ENCODE assay signal across 6 cellular contexts in the genomic region with DNA sequence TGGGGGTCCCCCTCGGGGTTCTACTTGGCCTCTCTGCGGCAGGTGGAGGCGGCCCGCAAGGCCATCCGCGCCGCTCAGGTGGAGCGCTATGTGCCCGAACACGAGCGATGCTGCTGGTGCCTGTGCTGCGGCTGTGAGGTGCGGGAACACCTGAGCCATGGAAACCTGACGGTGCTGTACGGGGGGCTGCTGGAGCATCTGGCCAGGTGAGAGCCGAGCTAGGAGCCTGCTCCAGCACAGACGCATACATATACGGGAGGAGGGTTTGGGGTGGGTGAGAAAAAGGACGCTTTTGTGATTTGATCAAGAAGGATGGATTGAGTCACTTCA. TPM values are rescaled to one million over a fixed set of nuclear protein-coding genes. Genes with fewer than 3 reads are reported as not detected.
DNase-seq lines count a peak whose midpoint lies in the region; ATAC-seq and TF ChIP-seq lines count a peak whose summit lies in the region.

No MANE protein-coding gene starts in this region.

- H3K4me3 ChIP-seq in astrocyte of the cerebellum (ENCODE audit: low read depth, low read length), result peak overlapping the region; percentile 66

- CTCF ChIA-PET in activated CD4-positive, alpha-beta T cell treated with anti-CD3 and anti-CD28 coated beads, Interleukin-2, amount 10 ng/mL, durations not matched to agents 7 days and 5 days (lab: Charles Lee), result interaction anchor here (0.6 to 1.2 kb wide), 2 partner anchors 29 to 116 kb away, joined by 3 to 4 read pairs; no protein-coding TSS in a partner anchor

- peak overlapping the region; percentile 95 for H3K27ac Mint-ChIP-seq in activated CD4-positive, alpha-beta T cell treated with anti-CD3 and anti-CD28 coated beads, Interleukin-2, amount 10 ng/mL, durations not matched to agents 7 days and 5 days
- peak overlapping the region; percentile 89 to 99 (median 97) for H3K27ac Mint-ChIP-seq in naive thymus-derived CD8-positive, alpha-beta T cell

- ATAC-seq in naive thymus-derived CD8-positive, alpha-beta T cell, result peak in 1 of 2 donors; percentile 39

- H3K27me3 Mint-ChIP-seq in activated CD4-positive, alpha-beta T cell treated with anti-CD3 and anti-CD28 coated beads, Interleukin-2, amount 10 ng/mL, durations not matched to agents 7 days and 5 days, result no peaks in the 10 kb centered on the region
- no peaks in the 10 kb centered on the region for H3K27me3 Mint-ChIP-seq in naive thymus-derived CD8-positive, alpha-beta T cell

- in situ Hi-C loops in astrocyte of the cerebellum (cut with HindIII; ENCODE audit: low sequenced_read_pairs), result no loop called here

- H3K4me3 Mint-ChIP-seq in activated CD4-positive, alpha-beta T cell treated with anti-CD3 and anti-CD28 coated beads, Interleukin-2, amount 10 ng/mL, durations not matched to agents 7 days and 5 days, result peak overlapping the region; percentile 87
- H3K4me3 Mint-ChIP-seq in naive thymus-derived CD8-positive, alpha-beta T cell, result peak overlapping the region; percentile 88 to 99 (median 98)

- no peak for DNase-seq in activated CD4-positive, alpha-beta T cell treated with anti-CD3 and anti-CD28 coated beads, Interleukin-2, amount 10 ng/mL, durations not matched to agents 7 days and 5 days
- no peak for DNase-seq in activated CD4-positive, alpha-beta T cell treated with anti-CD3 and anti-CD28 coated beads for 1 hour
- DNase-seq in astrocyte of the cerebellum (ENCODE audit: low read depth), result no peak
- DNase-seq in naive thymus-derived CD8-positive, alpha-beta T cell, result no peak
- DNase-seq in NCI-H1417 treated with DMSO at 0.1 percent for 48 hours (lab: John Stamatoyannopoulos, UW), result no peak
- DNase-seq in NCI-H524 treated with DMSO at 0.1 percent for 48 hours (lab: John Stamatoyannopoulos, UW), result no peak

- H3K36me3 Mint-ChIP-seq in activated CD4-positive, alpha-beta T cell treated with anti-CD3 and anti-CD28 coated beads, Interleukin-2, amount 10 ng/mL, durations not matched to agents 7 days and 5 days (ENCODE audit: low read depth), result peaks cover 45% of the 10 kb centered on the region
- peaks cover 0 to 41% (median 8%) of the 10 kb centered on the region in 3 donors for H3K36me3 Mint-ChIP-seq in naive thymus-derived CD8-positive, alpha-beta T cell

- TF ChIP-seq CTCF in astrocyte of the cerebellum (IDR thresholded peaks at IDR 0.05; ENCODE audit: low read depth, low read length, missing control alignments), result no peak

- peaks cover 38% of the 10 kb centered on the region for H3K4me1 Mint-ChIP-seq in activated CD4-positive, alpha-beta T cell treated with anti-CD3 and anti-CD28 coated beads, Interleukin-2, amount 10 ng/mL, durations not matched to agents 7 days and 5 days
- H3K4me1 Mint-ChIP-seq in naive thymus-derived CD8-positive, alpha-beta T cell, result peaks cover 13 to 48% (median 45%) of the 10 kb centered on the region in 4 donors

- H3K9me3 Mint-ChIP-seq in activated CD4-positive, alpha-beta T cell treated with anti-CD3 and anti-CD28 coated beads, Interleukin-2, amount 10 ng/mL, durations not matched to agents 7 days and 5 days, result no peaks in the 10 kb centered on the region
- H3K9me3 Mint-ChIP-seq in naive thymus-derived CD8-positive, alpha-beta T cell, result no peaks in the 10 kb centered on the region

- POLR2A ChIA-PET in activated CD4-positive, alpha-beta T cell treated with anti-CD3 and anti-CD28 coated beads, Interleukin-2, amount 10 ng/mL, durations not matched to agents 7 days and 5 days (lab: Charles Lee), result interaction anchor here (0.7 kb wide), 1 partner anchor 50 kb away, joined by 3 read pairs; no protein-coding TSS in a partner anchor
- POLR2A ChIA-PET in naive thymus-derived CD8-positive, alpha-beta T cell (lab: Charles Lee), result interaction anchor here (0.6 to 3.0 kb wide), 18 partner anchors 17 to 228 kb away, joined by 3 to 59 read pairs (median 5); a partner anchor contains a TSS

RNA-seq across cellular contexts. Expression of a gene that starts 0.4 kb away (rescaled TPM):
- 10 to 100 TPM; 40.4 to 47.2 TPM for total RNA-seq in activated CD4-positive, alpha-beta T cell treated with anti-CD3 and anti-CD28 coated beads, Interleukin-2, amount 10 ng/mL, durations not matched to agents 7 days and 5 days
- total RNA-seq in naive thymus-derived CD8-positive, alpha-beta T cell, result 100 to 1,000 TPM; 141 to 144 TPM
- 1 to 10 TPM; 6.1 to 9.1 (median 8.7) TPM for polyA plus RNA-seq in naive thymus-derived CD8-positive, alpha-beta T cell

RNA-seq across cellular contexts. Expression of a gene that starts 19.8 kb away (rescaled TPM):
- total RNA-seq in activated CD4-positive, alpha-beta T cell treated with anti-CD3 and anti-CD28 coated beads, Interleukin-2, amount 10 ng/mL, durations not matched to agents 7 days and 5 days, result 1,000 to 10,000 TPM; 1,054 to 1,196 TPM
- 1,000 to 10,000 TPM; 2,469 to 2,482 TPM for total RNA-seq in naive thymus-derived CD8-positive, alpha-beta T cell
- 1,000 to 10,000 TPM; 5,252 to 6,742 (median 6,279) TPM for polyA plus RNA-seq in naive thymus-derived CD8-positive, alpha-beta T cell

RNA-seq across cellular contexts. Expression of a gene that starts 20.2 kb away (rescaled TPM):
- total RNA-seq in activated CD4-positive, alpha-beta T cell treated with anti-CD3 and anti-CD28 coated beads, Interleukin-2, amount 10 ng/mL, durations not matched to agents 7 days and 5 days, result 10 to 100 TPM; 58.5 to 65.4 TPM
- total RNA-seq in naive thymus-derived CD8-positive, alpha-beta T cell, result 100 to 1,000 TPM; 100 to 109 TPM
- 10 to 100 TPM; 73.0 to 97.6 (median 86.1) TPM for polyA plus RNA-seq in naive thymus-derived CD8-positive, alpha-beta T cell

RNA-seq across cellular contexts. Expression of a gene that starts 26.8 kb away (rescaled TPM):
- not detected for total RNA-seq in activated CD4-positive, alpha-beta T cell treated with anti-CD3 and anti-CD28 coated beads, Interleukin-2, amount 10 ng/mL, durations not matched to agents 7 days and 5 days
- total RNA-seq in naive thymus-derived CD8-positive, alpha-beta T cell, result not detected
- not detected for polyA plus RNA-seq in naive thymus-derived CD8-positive, alpha-beta T cell

RNA-seq across cellular contexts. Expression of a gene that starts 32.3 kb away (rescaled TPM):
- total RNA-seq in activated CD4-positive, alpha-beta T cell treated with anti-CD3 and anti-CD28 coated beads, Interleukin-2, amount 10 ng/mL, durations not matched to agents 7 days and 5 days, result 10 to 100 TPM; 17.9 to 19.4 TPM
- total RNA-seq in naive thymus-derived CD8-positive, alpha-beta T cell, result 10 to 100 TPM; 15.3 to 17.1 TPM
- 10 to 100 TPM in 2 of 3 donors, 1 to 10 TPM in 1; 9.7 to 12.8 (median 12.1) TPM for polyA plus RNA-seq in naive thymus-derived CD8-positive, alpha-beta T cell
